Comparison of ENCODE assay signal across 8 cellular contexts in genomic region chr1:28642056-28642846, GRCh38. TPM values are rescaled to one million over a fixed set of nuclear protein-coding genes. Genes with fewer than 3 reads are reported as not detected.
A peak's percentile ranks its signal among the peaks of the same experiment; 100 is the strongest.
DNase-seq lines count a peak whose midpoint lies in the region; ATAC-seq and TF ChIP-seq lines count a peak whose summit lies in the region.

No MANE protein-coding gene starts in this region.

- H3K27ac Mint-ChIP-seq in natural killer cell treated with Interleukin-12 subunit alpha and Interleukin-12 subunit beta and Interleukin-15 and Interleukin-18, amount 100 ng/mL, for 72 hours = peak overlapping the region; percentile 97 to 98

- H3K4me1 ChIP-seq in RWPE2 (ENCODE audit: insufficient read depth, poor library complexity, severe bottlenecking) = peaks cover 3% of the 10 kb centered on the region

- H3K4me1 Mint-ChIP-seq in natural killer cell treated with Interleukin-12 subunit alpha and Interleukin-12 subunit beta and Interleukin-15 and Interleukin-18, amount 100 ng/mL, for 72 hours (ENCODE audit: low read depth in 2 of 2) = peaks cover 31% of the 10 kb centered on the region in 2 donors

- peaks cover 10% of the 10 kb centered on the region for H3K36me3 Mint-ChIP-seq in natural killer cell treated with Interleukin-12 subunit alpha and Interleukin-12 subunit beta and Interleukin-15 and Interleukin-18, amount 100 ng/mL, for 72 hours

- H3K9me3 Mint-ChIP-seq in natural killer cell treated with Interleukin-12 subunit alpha and Interleukin-12 subunit beta and Interleukin-15 and Interleukin-18, amount 100 ng/mL, for 72 hours = no peaks in the 10 kb centered on the region

- H3K36me3 ChIP-seq in RWPE2 (ENCODE audit: low read depth) = peaks cover 6% of the 10 kb centered on the region

- ATAC-seq in GM18502 (IDR thresholded peaks at IDR 0.05; ENCODE audit: poor library complexity, unreplicated experiment) (peak; percentile 26), HG02678 (IDR thresholded peaks at IDR 0.05; ENCODE audit: unreplicated experiment) (peak; percentile 6), RWPE2 (ENCODE audit: low read depth) (peak; percentile 48), esophagus mucosa (no peak)
- peak; percentile 9 to 44 for ATAC-seq in natural killer cell treated with Interleukin-12 subunit alpha and Interleukin-12 subunit beta and Interleukin-15 and Interleukin-18, amount 100 ng/mL, for 72 hours

- DNase-seq in RWPE2 (ENCODE audit: low spot score) (no peak), epithelial cell of esophagus (ENCODE audit: low read depth) (no peak), 8988T (no peak)
- no peak for DNase-seq in natural killer cell treated with Interleukin-12 subunit alpha and Interleukin-12 subunit beta and Interleukin-15 and Interleukin-18, amount 100 ng/mL, for 72 hours (ENCODE audit: low spot score)
- no peak for DNase-seq in effector CD8-positive, alpha-beta T cell (lab: John Stamatoyannopoulos, UW)

- no peaks in the 10 kb centered on the region for H3K27me3 Mint-ChIP-seq in natural killer cell treated with Interleukin-12 subunit alpha and Interleukin-12 subunit beta and Interleukin-15 and Interleukin-18, amount 100 ng/mL, for 72 hours

- no peaks in the 10 kb centered on the region for H3K27me3 ChIP-seq in RWPE2 (ENCODE audit: insufficient read depth, poor library complexity, severe bottlenecking)

- H3K9me3 ChIP-seq in RWPE2 (ENCODE audit: severe bottlenecking) = no peaks in the 10 kb centered on the region

- H3K4me3 ChIP-seq in RWPE2 (ENCODE audit: severe bottlenecking) = peak overlapping the region; percentile 64
- peak overlapping the region; percentile 98 for H3K4me3 ChIP-seq in epithelial cell of esophagus (ENCODE audit: low read length)

- H3K4me3 Mint-ChIP-seq in natural killer cell treated with Interleukin-12 subunit alpha and Interleukin-12 subunit beta and Interleukin-15 and Interleukin-18, amount 100 ng/mL, for 72 hours = peak overlapping the region; percentile 100

- peak overlapping the region; percentile 84 for H3K27ac ChIP-seq in RWPE2 (ENCODE audit: poor library complexity, severe bottlenecking)

- no peak for TF ChIP-seq CTCF in RWPE2 (IDR thresholded peaks at IDR 0.05; ENCODE audit: poor library complexity, severe bottlenecking)
- no peak for TF ChIP-seq CTCF in epithelial cell of esophagus (IDR thresholded peaks at IDR 0.05; ENCODE audit: insufficient read depth, low read depth, low read length, missing control alignments)

RNA-seq across cellular contexts. Expression of gene TAF12, which starts 0.6 kb away (rescaled TPM):
- total RNA-seq in natural killer cell treated with Interleukin-12 subunit alpha and Interleukin-12 subunit beta and Interleukin-15 and Interleukin-18, amount 100 ng/mL, for 72 hours = 10 to 100 TPM; 22.0 to 32.0 TPM
- 16.5 TPM for total RNA-seq in esophagus mucosa

RNA-seq across cellular contexts. Expression of gene RNU11, which starts 6.1 kb away (rescaled TPM):
- total RNA-seq in natural killer cell treated with Interleukin-12 subunit alpha and Interleukin-12 subunit beta and Interleukin-15 and Interleukin-18, amount 100 ng/mL, for 72 hours = not detected
- not detected for total RNA-seq in esophagus mucosa

RNA-seq across cellular contexts. Expression of gene GMEB1, which starts 26.3 kb away (rescaled TPM):
- 10 to 100 TPM; 29.5 to 38.9 TPM for total RNA-seq in natural killer cell treated with Interleukin-12 subunit alpha and Interleukin-12 subunit beta and Interleukin-15 and Interleukin-18, amount 100 ng/mL, for 72 hours
- total RNA-seq in esophagus mucosa = 11.1 TPM

RNA-seq across cellular contexts. Expression of gene RAB42, which starts 50.2 kb away (rescaled TPM):
- not detected for total RNA-seq in natural killer cell treated with Interleukin-12 subunit alpha and Interleukin-12 subunit beta and Interleukin-15 and Interleukin-18, amount 100 ng/mL, for 72 hours
- total RNA-seq in esophagus mucosa = 0.40 TPM
